In genomic region chr1:42962641-42963377, GRCh38 we compare ENCODE assay signal across 1 cellular context.
TF ChIP-seq lines count a peak whose summit lies in the region.

No MANE protein-coding gene starts in this region.

TF ChIP-seq in HEK293, 187 proteins besides CTCF, POLR2A, EP300 and RAD21 (continued from another document):
- TF ChIP-seq PATZ1 (tag by site-specific recombination; IDR thresholded peaks at IDR 0.05) (peak; percentile 17; the same call in 1 of the 2 replicates), ZNF837 (tag by site-specific recombination; IDR thresholded peaks at IDR 0.05) (no peak), GLIS1 (tag by site-specific recombination; IDR thresholded peaks at IDR 0.05) (peak; percentile 7; the same call in 1 of the 2 replicates), ZNF132 (tag by site-specific recombination; IDR thresholded peaks at IDR 0.05; ENCODE audit: borderline replicate concordance) (no peak), SP7 (tag by site-specific recombination; IDR thresholded peaks at IDR 0.05) (peak; percentile 18; the same call in 1 of the 2 replicates), ZNF664 (tag by site-specific recombination; IDR thresholded peaks at IDR 0.05) (no peak), ZSCAN23 (tag by site-specific recombination; IDR thresholded peaks at IDR 0.05) (no peak), ZNF114 (tag by site-specific recombination; IDR thresholded peaks at IDR 0.05) (no peak)
